Comparison of ENCODE assay signal across 9 cellular contexts in genomic region chr16:22813946-22814325, GRCh38. TPM values are rescaled to one million over a fixed set of nuclear protein-coding genes. Genes with fewer than 3 reads are reported as not detected.
DNase-seq lines count a peak whose midpoint lies in the region; ATAC-seq lines count a peak whose summit lies in the region.
"Had no signal": no experiment of that assay in that cellular context is flagged by ENCODE, and none has a peak within 500 bp of the region (broad histone marks: within the 10 kb centered on the region; RNA-seq: fewer than 3 reads in every experiment).

Gene HS3ST2 (plus strand): TSS chr16:22814162. CDS start chr16:22814611, 449 bp downstream.

- no peaks in the 10 kb centered on the region for H3K9me3 ChIP-seq in esophagus (ENCODE audit: control insufficient read depth in 2 of 2, insufficient read depth in 1 of 2, low read depth in 1 of 2, low read length in 1 of 2)

- no peaks in the 10 kb centered on the region for H3K36me3 Mint-ChIP-seq in naive B cell
- H3K36me3 Mint-ChIP-seq: natural killer cell treated with Interleukin-12 subunit alpha and Interleukin-12 subunit beta and Interleukin-15 and Interleukin-18, amount 100 ng/mL, for 72 hours had no signal

- peaks cover 4 to 9% (median 8%) of the 10 kb centered on the region in 3 donors for H3K4me1 Mint-ChIP-seq in naive B cell

- H3K27ac Mint-ChIP-seq in naive B cell: peak within 1 kb of the TSS in 1 of 6 donors; percentile 47
- H3K27ac Mint-ChIP-seq: natural killer cell treated with Interleukin-12 subunit alpha and Interleukin-12 subunit beta and Interleukin-15 and Interleukin-18, amount 100 ng/mL, for 72 hours had no signal

- peaks cover 38 to 61% (median 57%) of the 10 kb centered on the region in 3 donors for H3K27me3 Mint-ChIP-seq in naive B cell

- WGBS in esophagus, 2 donors: 1 to 3% methylated on average over 48 to 49 of the region's 49 CpGs

- DNase-seq in CD1c-positive myeloid dendritic cell (ENCODE audit: extremely low spot score) (peak; percentile 32), NCI-H2029 (lab: John Stamatoyannopoulos, UW) (peak; percentile 40), naive B cell (no peak), KG1 (lab: John Stamatoyannopoulos, UW) (no peak), A172 (ENCODE audit: low spot score) (no peak), hippocampal formation (lab: John Stamatoyannopoulos, UW) (no peak)

- no peaks in the 10 kb centered on the region for H3K36me3 ChIP-seq in esophagus (ENCODE audit: control insufficient read depth in 2 of 2, insufficient read depth in 2 of 2, low read length in 1 of 2)

- no peak within 1 kb of the TSS for H3K27ac ChIP-seq in esophagus (ENCODE audit: low read depth in 2 of 2, low read length in 1 of 2)

- H3K9me3 Mint-ChIP-seq in naive B cell: peaks cover 0 to 6% (median 4%) of the 10 kb centered on the region in 7 donors
- H3K9me3 Mint-ChIP-seq: natural killer cell treated with Interleukin-12 subunit alpha and Interleukin-12 subunit beta and Interleukin-15 and Interleukin-18, amount 100 ng/mL, for 72 hours had no signal

- H3K4me3 ChIP-seq in esophagus (ENCODE audit: low read depth in 1 of 2, low read length in 2 of 2): peak within 1 kb of the TSS; percentile 22 to 24

- H3K4me3 Mint-ChIP-seq in naive B cell: peak within 1 kb of the TSS in 5 of 8 donors; percentile 15 to 63 (median 49)
- H3K4me3 Mint-ChIP-seq: natural killer cell treated with Interleukin-12 subunit alpha and Interleukin-12 subunit beta and Interleukin-15 and Interleukin-18, amount 100 ng/mL, for 72 hours had no signal

- ATAC-seq in naive B cell (ENCODE audit: low read depth in 2 of 2) (no peak), HG02759 (IDR thresholded peaks at IDR 0.05; ENCODE audit: unreplicated experiment) (no peak)

- H3K27me3 ChIP-seq in esophagus (ENCODE audit: control insufficient read depth in 1 of 2, insufficient read depth in 2 of 2, low read length in 2 of 2): peaks cover 8 to 16% of the 10 kb centered on the region in 2 donors

- peaks cover 11 to 12% of the 10 kb centered on the region in 2 donors for H3K4me1 ChIP-seq in esophagus (ENCODE audit: control insufficient read depth in 2 of 2, insufficient read depth in 2 of 2, low read length in 1 of 2)

RNA-seq across cellular contexts. Expression of gene HS3ST2, which starts in this region (rescaled TPM):
- polyA plus RNA-seq in esophagus: under 1 TPM; 0.08 TPM
- not detected for polyA plus RNA-seq in naive B cell (ENCODE audit: low read depth in 6 of 6)
- total RNA-seq in A172 (2014; rRNA removed; shearing (Covaris generic)): not detected in 2 replicates
- total RNA-seq: natural killer cell treated with Interleukin-12 subunit alpha and Interleukin-12 subunit beta and Interleukin-15 and Interleukin-18, amount 100 ng/mL, for 72 hours had no signal

Comparison
In these comparisons a context has a peak if more than half of its experiments do, and no peak if none do; other contexts are left out.
1. DNase-seq: peak in CD1c-positive myeloid dendritic cell (single experiment) and NCI-H2029 (single experiment); none in naive B cell (single experiment), KG1 (single experiment), A172 (single experiment) and hippocampal formation (0 of 2).